11 cellular contexts compared by ENCODE assay signal in genomic region chr3:4417449-4417848, GRCh38. TPM values are rescaled to one million over a fixed set of nuclear protein-coding genes. Genes with fewer than 3 reads are reported as not detected.
DNase-seq lines count a peak whose midpoint lies in the region; ATAC-seq, FAIRE-seq and TF ChIP-seq lines count a peak whose summit lies in the region.
"Had no signal": no experiment of that assay in that cellular context is flagged by ENCODE, and none has a peak within 500 bp of the region (broad histone marks: within the 10 kb centered on the region; RNA-seq: fewer than 3 reads in every experiment).

No MANE protein-coding gene starts in this region.

- no peak overlapping the region for H3K4me3 ChIP-seq in left ventricle myocardium inferior

- peaks cover 4% of the 10 kb centered on the region for H3K36me3 Mint-ChIP-seq in brain

- peaks cover 16% of the 10 kb centered on the region for H3K4me1 ChIP-seq in left ventricle myocardium inferior

- H3K27ac ChIP-seq in left ventricle myocardium inferior (replicated peaks) = peak overlapping the region; percentile 69
- H3K27ac ChIP-seq: KMS-11 had no signal

- H3K9me3 ChIP-seq in left ventricle myocardium inferior (replicated peaks) = no peaks in the 10 kb centered on the region

- H3K27me3 Mint-ChIP-seq in brain = no peaks in the 10 kb centered on the region
- H3K27me3 Mint-ChIP-seq: activated CD8-positive, alpha-beta T cell treated with anti-CD3 and anti-CD28 coated beads for 36 hours had no signal

- peak overlapping the region in 3 of 5 experiments; percentile 38 to 76 (median 48) for H3K27ac Mint-ChIP-seq in brain

- no peak for FAIRE-seq in frontal cortex (lab: Jason Lieb, UNC)

- no peak overlapping the region for H3K4me3 Mint-ChIP-seq in brain
- H3K4me3 Mint-ChIP-seq: activated CD8-positive, alpha-beta T cell treated with anti-CD3 and anti-CD28 coated beads for 36 hours had no signal

- H3K36me3 ChIP-seq in left ventricle myocardium inferior = peaks cover 47% of the 10 kb centered on the region

- H3K27me3 ChIP-seq in left ventricle myocardium inferior (ENCODE audit: low read depth) = no peaks in the 10 kb centered on the region

- no peaks in the 10 kb centered on the region for H3K9me3 Mint-ChIP-seq in brain
- H3K9me3 Mint-ChIP-seq: activated CD8-positive, alpha-beta T cell treated with anti-CD3 and anti-CD28 coated beads for 36 hours had no signal

- intact Hi-C loops in left ventricle myocardium inferior (cut with micrococcal nuclease) = no loop called here

- peaks cover 5% of the 10 kb centered on the region for H3K4me1 Mint-ChIP-seq in brain

- no peak for ATAC-seq in HG03135 (IDR thresholded peaks at IDR 0.05; ENCODE audit: unreplicated experiment)
- ATAC-seq: activated CD8-positive, alpha-beta T cell treated with anti-CD3 and anti-CD28 coated beads for 36 hours had no signal

- TF ChIP-seq CTCF in brain (conservative IDR thresholded peaks at IDR 0.05) (no peak), left ventricle myocardium inferior (IDR thresholded peaks at IDR 0.05; ENCODE audit: borderline replicate concordance) (no peak)

- DNase-seq in DMS79 treated with DMSO at 0.1 percent for 48 hours (lab: John Stamatoyannopoulos, UW) = peak; percentile 5
- DNase-seq in DMS79 (lab: John Stamatoyannopoulos, UW) = no peak
- no peak for DNase-seq in left ventricle myocardium inferior
- DNase-seq in superior temporal gyrus (ENCODE audit: extremely low spot score) = peak; percentile 73
- DNase-seq in NCI-H2029 (lab: John Stamatoyannopoulos, UW) = no peak
- DNase-seq in frontal cortex (ENCODE audit: low spot score in 2 of 2) = no peak
- DNase-seq: 8988T; activated CD8-positive, alpha-beta T cell treated with anti-CD3 and anti-CD28 coated beads for 36 hours had no signal

RNA-seq across cellular contexts. Expression of gene SUMF1, which starts 49.6 kb away (rescaled TPM):
- polyA plus RNA-seq in brain (ENCODE audit: insufficient read depth, low read depth, low replicate concordance) = 8.6 TPM
- total RNA-seq in left ventricle myocardium inferior = 8.6 TPM
- 25.7 TPM for total RNA-seq in frontal cortex

Comparison
In these comparisons a context has a peak if more than half of its experiments do, and no peak if none do; other contexts are left out.
1. DNase-seq: peak in DMS79 treated with DMSO at 0.1 percent for 48 hours (single experiment) and superior temporal gyrus (single experiment); none in DMS79 (single experiment), left ventricle myocardium inferior (single experiment), NCI-H2029 (single experiment) and frontal cortex (0 of 2).